8 cellular contexts compared by ENCODE assay signal in the genomic region with DNA sequence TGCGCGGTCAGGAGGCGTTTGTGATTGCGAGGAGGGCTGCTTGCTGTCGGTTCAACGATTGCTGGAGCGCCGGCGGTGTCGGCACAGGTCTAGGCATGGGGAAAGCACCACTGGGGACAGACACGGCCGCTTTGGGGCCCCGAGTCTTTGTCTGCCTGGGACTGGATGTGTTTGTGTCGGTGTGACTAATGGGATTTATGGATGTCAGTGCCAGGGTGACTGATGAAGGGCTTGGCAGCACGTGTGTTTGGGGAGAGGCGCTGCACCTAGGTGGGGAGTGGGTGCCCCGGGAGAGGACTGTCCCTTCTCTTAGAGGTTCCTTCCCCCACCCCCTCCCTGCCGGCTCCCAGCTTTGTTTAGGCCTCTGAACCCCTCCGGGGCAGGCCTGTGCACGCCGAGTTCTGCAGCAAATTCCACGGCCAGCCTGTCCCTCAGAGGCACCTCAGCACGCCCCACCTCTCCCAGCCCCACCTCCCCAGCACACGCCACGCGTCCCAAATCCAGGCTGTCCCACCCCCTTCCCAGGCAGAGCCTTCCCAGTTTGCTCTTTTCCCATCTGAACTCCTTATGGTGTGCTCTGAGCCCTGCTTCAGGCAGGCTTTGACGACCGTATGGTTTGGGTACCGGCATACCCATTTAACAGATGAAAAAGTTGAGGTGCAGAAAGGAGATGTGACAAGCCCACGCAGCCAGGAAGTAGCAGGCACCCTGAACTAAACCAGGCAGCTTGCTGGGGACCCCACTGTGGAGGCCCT. TPM values are rescaled to one million over a fixed set of nuclear protein-coding genes. Genes with fewer than 3 reads are reported as not detected.
A peak's percentile ranks its signal among the peaks of the same experiment; 100 is the strongest.
DNase-seq lines count a peak whose midpoint lies in the region; ATAC-seq and TF ChIP-seq lines count a peak whose summit lies in the region.

No MANE protein-coding gene starts in this region.

- peaks cover 42% of the 10 kb centered on the region for H3K27me3 Mint-ChIP-seq in activated naive CD4-positive, alpha-beta T cell treated with anti-CD3 and anti-CD28 coated beads, Interleukin-2, amount 50 U/mL, for 24 hours

- TF ChIP-seq CTCF in WI38 (IDR thresholded peaks at IDR 0.05; ENCODE audit: low read depth, low read length), result no peak
- no peak for TF ChIP-seq CTCF in cardiac muscle cell (IDR thresholded peaks at IDR 0.05; ENCODE audit: low read depth, low read length)

- ATAC-seq in GM18858 (IDR thresholded peaks at IDR 0.05; ENCODE audit: unreplicated experiment), result no peak

- peaks cover 13% of the 10 kb centered on the region for H3K4me1 ChIP-seq in cardiac muscle cell (ENCODE audit: low read depth)

- intact Hi-C loops in posterior cingulate gyrus (cut with DNase I), result no loop called here

- no peaks in the 10 kb centered on the region for H3K36me3 ChIP-seq in cardiac muscle cell

- no peaks in the 10 kb centered on the region for H3K9me3 Mint-ChIP-seq in activated naive CD4-positive, alpha-beta T cell treated with anti-CD3 and anti-CD28 coated beads, Interleukin-2, amount 50 U/mL, for 24 hours

- peak overlapping the region; percentile 99 for H3K27ac ChIP-seq in cardiac muscle cell

- H3K27me3 ChIP-seq in cardiac muscle cell, result no peaks in the 10 kb centered on the region

- H3K27ac Mint-ChIP-seq in activated naive CD4-positive, alpha-beta T cell treated with anti-CD3 and anti-CD28 coated beads, Interleukin-2, amount 50 U/mL, for 24 hours, result peak overlapping the region; percentile 51

- no peak for DNase-seq in activated naive CD4-positive, alpha-beta T cell treated with Interleukin-2 at 50 U/mL for 16 hours
- DNase-seq in cardiac muscle cell (ENCODE audit: low read depth in 1 of 2, low spot score in 1 of 2), result peak; percentile 49 to 52
- peak in 6 of 10 donors; percentile 30 to 93 (median 70) for DNase-seq in posterior cingulate gyrus
- no peak for DNase-seq in NCI-H2029 treated with DMSO at 0.1 percent for 48 hours (lab: John Stamatoyannopoulos, UW)
- DNase-seq in SW 1271 (lab: John Stamatoyannopoulos, UW), result no peak

- H3K9me3 ChIP-seq in cardiac muscle cell (ENCODE audit: low read depth), result no peaks in the 10 kb centered on the region

- H3K4me3 ChIP-seq in WI38 (ENCODE audit: low read depth, low read length) (peak overlapping the region; percentile 77), cardiac muscle cell (peak overlapping the region; percentile 96)

- H3K4me1 Mint-ChIP-seq in activated naive CD4-positive, alpha-beta T cell treated with anti-CD3 and anti-CD28 coated beads, Interleukin-2, amount 50 U/mL, for 24 hours, result peaks cover 24% of the 10 kb centered on the region

- H3K36me3 Mint-ChIP-seq in activated naive CD4-positive, alpha-beta T cell treated with anti-CD3 and anti-CD28 coated beads, Interleukin-2, amount 50 U/mL, for 24 hours, result no peaks in the 10 kb centered on the region

- no peak overlapping the region for H3K4me3 Mint-ChIP-seq in activated naive CD4-positive, alpha-beta T cell treated with anti-CD3 and anti-CD28 coated beads, Interleukin-2, amount 50 U/mL, for 24 hours

RNA-seq across cellular contexts. Expression of a gene that starts 6.4 kb away (rescaled TPM):
- 111 and 180 TPM in 2 replicates for total RNA-seq in cardiac muscle cell
- 15.1 and 19.2 TPM in 2 replicates for polyA plus RNA-seq in cardiac muscle cell

Comparison
In these comparisons a context has a peak if more than half of its experiments do, and no peak if none do; other contexts are left out.
1. DNase-seq: peak in cardiac muscle cell (2 of 2) and posterior cingulate gyrus (6 of 10); none in activated naive CD4-positive, alpha-beta T cell treated with Interleukin-2 at 50 U/mL for 16 hours (single experiment), NCI-H2029 treated with DMSO at 0.1 percent for 48 hours (single experiment) and SW 1271 (0 of 2).